In the genomic region with DNA sequence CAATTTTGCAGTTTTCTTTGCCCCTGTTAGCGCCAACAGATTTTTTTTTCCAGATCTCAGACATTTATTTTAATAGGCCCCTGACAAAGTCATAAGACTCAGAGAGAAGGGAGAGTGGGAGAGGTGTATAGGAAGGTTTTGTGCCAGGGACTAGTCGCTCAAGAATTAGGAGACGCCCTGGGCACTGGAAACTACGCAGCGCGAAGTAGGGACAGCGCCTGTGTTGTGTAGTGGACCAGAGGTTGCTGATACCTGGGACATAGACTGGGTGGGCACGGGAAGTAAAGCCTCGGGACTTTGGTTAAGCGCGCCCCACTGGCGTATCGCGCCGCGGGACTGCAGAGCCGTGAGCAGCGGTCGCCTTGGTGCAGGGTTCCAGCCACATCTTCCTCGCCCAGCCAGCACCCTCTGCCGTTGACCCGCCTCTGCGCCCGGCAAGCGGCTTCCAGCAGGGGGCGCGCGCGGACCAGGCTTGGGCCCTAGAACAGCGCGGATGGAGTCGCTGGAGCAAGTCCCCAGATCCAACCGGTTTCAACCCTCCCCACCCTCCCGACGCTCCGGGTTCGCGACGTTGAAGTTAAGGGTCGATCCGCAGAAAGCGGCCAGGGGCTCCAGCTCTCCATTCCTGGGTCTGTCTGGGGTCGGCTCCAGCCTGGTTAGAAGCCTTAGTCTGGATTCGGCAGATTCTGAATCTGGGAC, we compare ENCODE assay signal across 8 cellular contexts. TPM values are rescaled to one million over a fixed set of nuclear protein-coding genes. Genes with fewer than 3 reads are reported as not detected.
DNase-seq lines count a peak whose midpoint lies in the region; ATAC-seq and FAIRE-seq lines count a peak whose summit lies in the region.

No MANE protein-coding gene starts in this region.

- DNase-seq in A172 (ENCODE audit: low spot score) (peak; percentile 68), NCI-H1417 treated with DMSO at 0.1 percent for 48 hours (lab: John Stamatoyannopoulos, UW) (peak; percentile 84), amygdala (lab: John Stamatoyannopoulos, UW) (peak in 55 of 56 donors; percentile 30 to 93 (median 69)), right cardiac atrium (peak; percentile 90 to 96 (median 96)), urothelium cell line (ENCODE audit: low spot score) (peak; percentile 84)
- peak; percentile 81 for DNase-seq in T-helper 2 cell treated with Interferon-gamma antibody and Interleukin-4, amounts not matched to agents 5 μg/mL and 100 μg/mL, for 36 hours (ENCODE audit: low spot score)

- H3K27me3 ChIP-seq in right cardiac atrium (ENCODE audit: control insufficient read depth, insufficient read depth) (no peaks in the 10 kb centered on the region), rectal smooth muscle tissue (ENCODE audit: control insufficient read depth, insufficient read depth, low read length) (peaks cover 41% of the 10 kb centered on the region)

- H3K4me3 ChIP-seq in right cardiac atrium (ENCODE audit: low read length) = peak overlapping the region; percentile 39
- peak overlapping the region; percentile 54 for H3K4me3 ChIP-seq in rectal smooth muscle tissue (ENCODE audit: low read length)

- H3K9me3 ChIP-seq in right cardiac atrium (ENCODE audit: control insufficient read depth, low read length) = no peaks in the 10 kb centered on the region

- H3K4me1 Mint-ChIP-seq in T-helper 2 cell treated with Interferon-gamma antibody and Interleukin-4, amounts not matched to agents 5 μg/mL and 100 μg/mL, for 36 hours (ENCODE audit: low read depth) = peaks cover 5% of the 10 kb centered on the region

- FAIRE-seq in urothelium cell line (lab: Jason Lieb, UNC) = peak; percentile 50

- H3K36me3 Mint-ChIP-seq in T-helper 2 cell treated with Interferon-gamma antibody and Interleukin-4, amounts not matched to agents 5 μg/mL and 100 μg/mL, for 36 hours (ENCODE audit: low read depth) = peaks cover 2% of the 10 kb centered on the region

- peaks cover 1% of the 10 kb centered on the region for H3K4me1 ChIP-seq in right cardiac atrium (ENCODE audit: control insufficient read depth, insufficient read depth, low read length)
- peaks cover 6% of the 10 kb centered on the region for H3K4me1 ChIP-seq in rectal smooth muscle tissue (ENCODE audit: control insufficient read depth, insufficient read depth, low read length)

- H3K4me3 Mint-ChIP-seq in T-helper 2 cell treated with Interferon-gamma antibody and Interleukin-4, amounts not matched to agents 5 μg/mL and 100 μg/mL, for 36 hours = no peak overlapping the region

- no peak overlapping the region for H3K27ac Mint-ChIP-seq in T-helper 2 cell treated with Interferon-gamma antibody and Interleukin-4, amounts not matched to agents 5 μg/mL and 100 μg/mL, for 36 hours

- H3K9me3 Mint-ChIP-seq in T-helper 2 cell treated with Interferon-gamma antibody and Interleukin-4, amounts not matched to agents 5 μg/mL and 100 μg/mL, for 36 hours = no peaks in the 10 kb centered on the region

- no peaks in the 10 kb centered on the region for H3K36me3 ChIP-seq in rectal smooth muscle tissue (ENCODE audit: control insufficient read depth, insufficient read depth, low read length)

- ATAC-seq in GM19035 (IDR thresholded peaks at IDR 0.05; ENCODE audit: unreplicated experiment) = peak; percentile 67
- peak; percentile 96 for ATAC-seq in right cardiac atrium

- peaks cover 72% of the 10 kb centered on the region for H3K27me3 Mint-ChIP-seq in T-helper 2 cell treated with Interferon-gamma antibody and Interleukin-4, amounts not matched to agents 5 μg/mL and 100 μg/mL, for 36 hours (ENCODE audit: low read depth)

- 9% methylated on average over 44 of the region's 44 CpGs for WGBS in right cardiac atrium

- intact Hi-C loops in right cardiac atrium (cut with DNase I) = loop anchor here (2.0 to 10.0 kb wide), 7 partner anchors 73 to 195 kb away; no protein-coding TSS in a partner anchor

- no peak overlapping the region for H3K27ac ChIP-seq in right cardiac atrium (ENCODE audit: low read length)
- no peak overlapping the region for H3K27ac ChIP-seq in rectal smooth muscle tissue (ENCODE audit: low read depth, low read length)

- no peak overlapping the region for H3K9ac ChIP-seq in rectal smooth muscle tissue (ENCODE audit: low read length)

RNA-seq across cellular contexts. Expression of a gene that starts 3.0 kb away (rescaled TPM):
- total RNA-seq in A172 (2014; rRNA removed; shearing (Covaris generic)) = not detected in 2 replicates
- 1 to 10 TPM in 2 of 4 donors, under 1 TPM in 2; 0.71 to 2.8 (median 1.7) TPM for total RNA-seq in right cardiac atrium
- 2.1 TPM for polyA plus RNA-seq in right cardiac atrium

RNA-seq across cellular contexts. Expression of a gene that starts 45.1 kb away (rescaled TPM):
- not detected in 2 replicates for total RNA-seq in A172 (2014; rRNA removed; shearing (Covaris generic))
- total RNA-seq in right cardiac atrium = not detected
- not detected for polyA plus RNA-seq in right cardiac atrium

RNA-seq across cellular contexts. Expression of a gene that starts 46.1 kb away (rescaled TPM):
- 0.41 and 0.53 TPM in 2 replicates for total RNA-seq in A172 (2014; rRNA removed; shearing (Covaris generic))
- 10 to 100 TPM; 21.6 to 33.5 (median 24.7) TPM for total RNA-seq in right cardiac atrium
- 29.5 TPM for polyA plus RNA-seq in right cardiac atrium

Comparison
In these comparisons a context has a peak if more than half of its experiments do, and no peak if none do; other contexts are left out.
1. RNA of a gene that starts 46.1 kb away (total RNA-seq): 21.6 to 33.5 TPM in right cardiac atrium; 0.41 to 0.53 TPM in A172; every median in the first group is over 10 times any median in the second.
2. Peak in every context shown above with its lines, with median percentiles within 50 percentile points of each other: DNase-seq.